ENCODE assay signal across 1 cellular context in genomic region chr16:11149011-11149616, GRCh38.
A peak's percentile ranks its signal among the peaks of the same experiment; 100 is the strongest.
TF ChIP-seq lines count a peak whose summit lies in the region.

No MANE protein-coding gene starts in this region.

TF ChIP-seq in K562, 482 proteins besides CTCF, POLR2A, EP300 and RAD21 (continued from another document and continues in another):
- TF ChIP-seq CUX1 (CRISPR knock-in tag; IDR thresholded peaks at IDR 0.05) (no peak), CGGBP1 (CRISPR knock-in tag; IDR thresholded peaks at IDR 0.05) (no peak), SREBF2 (CRISPR knock-in tag; IDR thresholded peaks at IDR 0.05) (no peak), FOXA3 (CRISPR knock-in tag; conservative IDR thresholded peaks at IDR 0.05 in 1 of 2, IDR thresholded peaks at IDR 0.05 in 1 of 2) (no peak), NBN (IDR thresholded peaks at IDR 0.05; ENCODE audit: low read depth) (no peak), ZNF316 (IDR thresholded peaks at IDR 0.05) (no peak), PHTF2 (CRISPR knock-in tag; IDR thresholded peaks at IDR 0.05) (no peak), ZNF395 (CRISPR knock-in tag; IDR thresholded peaks at IDR 0.05) (no peak), JUN (IDR thresholded peaks at IDR 0.05; ENCODE audit: borderline replicate concordance, low read depth, low read length) (peak; percentile 93), JUN (CRISPR knock-in tag; IDR thresholded peaks at IDR 0.05; ENCODE audit: borderline replicate concordance) (no peak), MEF2A (IDR thresholded peaks at IDR 0.05; ENCODE audit: control insufficient read depth, low read depth, low read length) (no peak), ZNF311 (CRISPR knock-in tag; IDR thresholded peaks at IDR 0.05) (no peak), ZNF696 (CRISPR knock-in tag; conservative IDR thresholded peaks at IDR 0.05) (no peak), SUPT5H (IDR thresholded peaks at IDR 0.05) (no peak), TFAP4 (CRISPR knock-in tag; IDR thresholded peaks at IDR 0.05; ENCODE audit: borderline replicate concordance) (peak; percentile 96), ATF2 (CRISPR knock-in tag; IDR thresholded peaks at IDR 0.05) (no peak), CREB3 (tag; conservative IDR thresholded peaks at IDR 0.05; ENCODE audit: low read depth) (no peak), ATF1 (CRISPR knock-in tag; IDR thresholded peaks at IDR 0.05) (no peak), ATF1 (tag; IDR thresholded peaks at IDR 0.05) (no peak), ILF3 (IDR thresholded peaks at IDR 0.05; ENCODE audit: borderline replicate concordance) (no peak), BCL6 (CRISPR knock-in tag; IDR thresholded peaks at IDR 0.05) (no peak), ZBTB2 (IDR thresholded peaks at IDR 0.05) (no peak), MCM3 (IDR thresholded peaks at IDR 0.05) (no peak), ASH1L (IDR thresholded peaks at IDR 0.05; ENCODE audit: borderline replicate concordance, low read depth, partially characterized antibody) (no peak), IRF1 (CRISPR knock-in tag; IDR thresholded peaks at IDR 0.05; ENCODE audit: borderline replicate concordance) (no peak), PTRF (tag; IDR thresholded peaks at IDR 0.05) (no peak), ERF (CRISPR knock-in tag; IDR thresholded peaks at IDR 0.05) (no peak), HES1 (IDR thresholded peaks at IDR 0.05; ENCODE audit: low read depth) (peak; percentile 49; the same call in 1 of the 2 replicates), ZNF77 (CRISPR knock-in tag; IDR thresholded peaks at IDR 0.05) (no peak), JUNB (CRISPR knock-in tag; conservative IDR thresholded peaks at IDR 0.05) (no peak), FIP1L1 (IDR thresholded peaks at IDR 0.05; ENCODE audit: low read depth, low read length, poor library complexity, severe bottlenecking) (no peak), ZFP1 (CRISPR knock-in tag; IDR thresholded peaks at IDR 0.05) (no peak), CHD1 (IDR thresholded peaks at IDR 0.05; ENCODE audit: low read length) (no peak), MCM5 (IDR thresholded peaks at IDR 0.05; ENCODE audit: low read depth) (no peak), ZNF134 (CRISPR knock-in tag; conservative IDR thresholded peaks at IDR 0.05) (no peak), LCOR (CRISPR knock-in tag; IDR thresholded peaks at IDR 0.05) (no peak), HDAC8 (tag; IDR thresholded peaks at IDR 0.05) (no peak), ZBTB11 (CRISPR knock-in tag; IDR thresholded peaks at IDR 0.05) (no peak), KDM4B (IDR thresholded peaks at IDR 0.05; ENCODE audit: borderline replicate concordance in 2 of 2, low read depth in 1 of 2) (no peak), SETDB1 (IDR thresholded peaks at IDR 0.05; ENCODE audit: low read length) (no peak), GTF2B (IDR thresholded peaks at IDR 0.05; ENCODE audit: extremely low read depth, insufficient read length) (no peak), MECOM (CRISPR knock-in tag; IDR thresholded peaks at IDR 0.05) (no peak; the same call in 1 of the 2 replicates)
